ENCODE assay signal across 12 cellular contexts in the genomic region with DNA sequence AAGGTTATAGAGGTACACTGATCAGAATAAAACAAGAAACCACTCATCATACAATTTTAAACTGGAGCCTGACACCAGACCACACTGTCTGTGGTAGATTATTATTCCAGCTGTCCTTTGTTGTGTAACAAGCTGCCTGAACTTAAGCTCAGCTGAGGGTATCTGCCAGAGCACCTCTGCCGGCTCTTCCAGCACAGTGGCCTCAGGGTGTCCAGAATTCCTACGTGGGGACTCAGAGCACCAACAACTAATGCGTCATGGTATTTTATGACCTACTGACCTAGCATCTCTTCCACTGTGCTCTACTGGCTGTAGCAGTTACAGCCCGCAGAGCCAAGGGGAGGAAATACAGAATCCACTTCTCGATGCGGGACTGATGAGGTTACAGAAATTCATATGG. TPM values are rescaled to one million over a fixed set of nuclear protein-coding genes. Genes with fewer than 3 reads are reported as not detected.
DNase-seq lines count a peak whose midpoint lies in the region; ATAC-seq, FAIRE-seq and TF ChIP-seq lines count a peak whose summit lies in the region.
"Had no signal": no experiment of that assay in that cellular context is flagged by ENCODE, and none has a peak within 500 bp of the region (broad histone marks: within the 10 kb centered on the region; RNA-seq: fewer than 3 reads in every experiment).

No MANE protein-coding gene starts in this region.

- 31 to 36% (median 33%) methylated on average over 6 of the region's 6 CpGs for WGBS in psoas muscle, 3 donors

- H3K79me2 ChIP-seq in fibroblast of lung (ENCODE audit: control insufficient read depth, insufficient read depth, low read length), result no peaks in the 10 kb centered on the region

- H3K36me3 ChIP-seq in fibroblast of lung (ENCODE audit: control insufficient read depth, insufficient read depth, low read length), result no peaks in the 10 kb centered on the region
- H3K36me3 ChIP-seq in psoas muscle (ENCODE audit: insufficient read depth in 1 of 2, low read depth in 1 of 2), result no peaks in the 10 kb centered on the region

- no peaks in the 10 kb centered on the region for H4K20me1 ChIP-seq in fibroblast of lung (ENCODE audit: control insufficient read depth, extremely low read depth, insufficient read depth, low read length)

- no peak for FAIRE-seq in frontal cortex (lab: Jason Lieb, UNC)

- no peaks in the 10 kb centered on the region for H3K9me3 ChIP-seq in fibroblast of lung (ENCODE audit: control insufficient read depth, insufficient read depth, low read depth, low read length)
- H3K9me3 ChIP-seq in psoas muscle, result no peaks in the 10 kb centered on the region

- peak; percentile 82 for DNase-seq in GM04504 (ENCODE audit: low read depth)
- DNase-seq in RPMI7951 (ENCODE audit: low read depth), result peak; percentile 99
- DNase-seq in fibroblast of lung (ENCODE audit: low read depth in 2 of 2), result peak; percentile 68 to 72
- peak; percentile 55 to 81 for DNase-seq in psoas muscle
- DNase-seq in NK-92 treated with Interleukin-12 subunit alpha and Interleukin-12 subunit beta, amount 100 ng/mL, for 24 hours (lab: John Stamatoyannopoulos, UW), result no peak
- no peak for DNase-seq in activated naive CD4-positive, alpha-beta T cell (lab: John Stamatoyannopoulos, UW)
- no peak for DNase-seq in frontal cortex (ENCODE audit: low spot score in 2 of 2)
- DNase-seq: activated T-cell treated with anti-CD3 and anti-CD28 coated beads, Interleukin-2, amount 50 U/mL, for 4 hours; glutamatergic neuron; H9; MM.1S had no signal

- H3K9ac ChIP-seq in fibroblast of lung (ENCODE audit: insufficient read depth, low read length), result no peak overlapping the region

- H3K4me2 ChIP-seq in fibroblast of lung (ENCODE audit: extremely low read depth, insufficient read depth, low read length), result no peak overlapping the region

- no peak for TF ChIP-seq CTCF in fibroblast of lung (conservative IDR thresholded peaks at IDR 0.05 in 1 of 2, IDR thresholded peaks at IDR 0.05 in 1 of 2; ENCODE audit: low read depth in 1 of 2, low read length in 2 of 2)
- TF ChIP-seq CTCF in psoas muscle (IDR thresholded peaks at IDR 0.05), result no peak

- H3K27ac ChIP-seq in fibroblast of lung (ENCODE audit: insufficient read depth, low read length) (no peak overlapping the region), psoas muscle (peak overlapping the region; percentile 84)

- no peak overlapping the region for H2AFZ ChIP-seq in fibroblast of lung (ENCODE audit: low read length)

- intact Hi-C loops in psoas muscle (cut with DNase I), result no loop called here

- ATAC-seq in psoas muscle (peak; percentile 95 to 97 (median 96)), GM19452 (IDR thresholded peaks at IDR 0.05; ENCODE audit: unreplicated experiment) (no peak)
- ATAC-seq: activated T-cell treated with anti-CD3 and anti-CD28 coated beads, Interleukin-2, amount 50 U/mL, for 4 hours had no signal

- H3K4me1 ChIP-seq in fibroblast of lung (ENCODE audit: control insufficient read depth, extremely low read depth, insufficient read depth, low read length), result peaks cover 2% of the 10 kb centered on the region
- peaks cover 23% of the 10 kb centered on the region for H3K4me1 ChIP-seq in psoas muscle

- no peak overlapping the region for H3K4me3 ChIP-seq in fibroblast of lung (replicated peaks in 1 of 4; ENCODE audit: control extremely low read depth in 1 of 4, insufficient read depth in 1 of 4, low read depth in 3 of 4, low read length in 4 of 4)
- no peak overlapping the region for H3K4me3 ChIP-seq in psoas muscle

- H3K27me3 ChIP-seq in fibroblast of lung (ENCODE audit: control insufficient read depth, insufficient read depth, low read length) (no peaks in the 10 kb centered on the region), psoas muscle (ENCODE audit: insufficient read depth in 3 of 3, low read length in 2 of 3) (no peaks in the 10 kb centered on the region)

RNA-seq across cellular contexts. Expression of a gene that starts 15.6 kb away (rescaled TPM):
- 84.6 and 127 TPM in 2 replicates for total RNA-seq in RPMI7951 (2014; rRNA removed; shearing (Covaris generic))
- 135 and 258 TPM in 2 replicates for total RNA-seq in fibroblast of lung
- 133 and 134 TPM in 2 replicates for polyA plus RNA-seq in fibroblast of lung
- 76.2 and 79.1 TPM in 2 replicates for polyA plus RNA-seq in fibroblast of lung (2012)
- polyA minus RNA-seq in fibroblast of lung (ENCODE audit: low replicate concordance), result 149 and 212 TPM in 2 replicates
- total RNA-seq in psoas muscle, result 100 to 1,000 TPM; 109 to 221 (median 160) TPM
- 100 to 1,000 TPM in 2 of 3 donors, 10 to 100 TPM in 1; 87.2 to 391 (median 132) TPM for polyA plus RNA-seq in psoas muscle
- 199 TPM for total RNA-seq in frontal cortex

Comparison
In these comparisons a context has a peak if more than half of its experiments do, and no peak if none do; other contexts are left out.
1. DNase-seq: peak in GM04504 (single experiment), RPMI7951 (single experiment), fibroblast of lung (2 of 2) and psoas muscle (2 of 2); none in NK-92 treated with Interleukin-12 subunit alpha and Interleukin-12 subunit beta, amount 100 ng/mL, for 24 hours (single experiment), activated naive CD4-positive, alpha-beta T cell (0 of 4) and frontal cortex (0 of 2).